31 cellular contexts compared by ENCODE assay signal in genomic region chr4:11777447-11777846, GRCh38.
"Had no signal": no experiment of that assay in that cellular context is flagged by ENCODE, and none has a peak within 500 bp of the region (broad histone marks: within the 10 kb centered on the region; RNA-seq: fewer than 3 reads in every experiment).

No MANE protein-coding gene starts in this region.

- H3K4me3 ChIP-seq: adrenal gland, ascending aorta, body of pancreas, breast epithelium, cardiac muscle cell had no signal

- H3K4me1 ChIP-seq: adrenal gland, breast epithelium had no signal

- H3K27ac ChIP-seq: adrenal gland, ascending aorta, body of pancreas, brain microvascular endothelial cell, breast epithelium, cardiac muscle cell had no signal

- DNase-seq: activated effector memory CD4-positive, alpha-beta T cell treated with anti-CD3 and anti-CD28 coated beads, Interleukin-2, amount 50 U/mL, for 16 hours; activated effector memory CD4-positive, alpha-beta T cell treated with Interleukin-2 at 50 U/mL for 16 hours; activated gamma-delta T cell; activated gamma-delta T cell treated with Interleukin-2 at 50 U/mL for 16 hours; activated naive CD4-positive, alpha-beta T cell; activated naive CD4-positive, alpha-beta T cell treated with anti-CD3 and anti-CD28 coated beads for 36 hours; activated naive CD4-positive, alpha-beta T cell treated with anti-CD3 and anti-CD28 coated beads, Interleukin-2, amount 10 ng/mL, durations not matched to agents 7 days and 5 days; activated naive CD4-positive, alpha-beta T cell treated with anti-CD3 and anti-CD28 coated beads, Interleukin-2, amount 50 U/mL, for 16 hours; activated naive CD4-positive, alpha-beta T cell treated with Interleukin-2 at 50 U/mL for 16 hours; activated naive CD8-positive, alpha-beta T cell treated with anti-CD3 and anti-CD28 coated beads for 36 hours; activated naive CD8-positive, alpha-beta T cell treated with anti-CD3 and anti-CD28 coated beads, Interleukin-2, amount 10 ng/mL, durations not matched to agents 7 days and 5 days; activated naive CD8-positive, alpha-beta T cell treated with anti-CD3 and anti-CD28 coated beads, Interleukin-2, amount 50 U/mL, for 24 hours; activated T-cell treated with anti-CD3 and anti-CD28 coated beads, Interleukin-2, amount 50 U/mL, for 1 hour; activated T-cell treated with anti-CD3 and anti-CD28 coated beads, Interleukin-2, amount 50 U/mL, for 24 hours; activated T-cell treated with anti-CD3 and anti-CD28 coated beads, Interleukin-2, amount 50 U/mL, for 4 hours; activated T-cell treated with anti-CD3 and anti-CD28 coated beads, Interleukin-2, amount 50 U/mL, for 48 hours; activated T-cell treated with anti-CD3 and anti-CD28 coated beads, Interleukin-2, amount 50 U/mL, for 72 hours; adrenal gland; amniotic stem cell; amygdala; anterior cingulate cortex; aorta; body of pancreas; brain microvascular endothelial cell; central memory CD4-positive, alpha-beta T cell; cerebellar nuclear complex had no signal

- ATAC-seq: activated naive CD4-positive, alpha-beta T cell treated with anti-CD3 and anti-CD28 coated beads, Interleukin-2, amount 50 U/mL, for 72 hours; activated naive CD8-positive, alpha-beta T cell treated with anti-CD3 and anti-CD28 coated beads, Interleukin-2, amount 50 U/mL, for 24 hours; activated T-cell treated with anti-CD3 and anti-CD28 coated beads, Interleukin-2, amount 50 U/mL, for 4 hours; activated T-cell treated with anti-CD3 and anti-CD28 coated beads, Interleukin-2, amount 50 U/mL, for 72 hours; activated T-helper 17 cell treated with anti-CD3 and anti-CD28 coated beads, Interleukin-2, amount 50 U/mL, for 72 hours; body of pancreas had no signal

- H3K36me3 ChIP-seq: adrenal gland, ascending aorta, brain microvascular endothelial cell, breast epithelium, cardiac muscle cell had no signal

- H3K27me3 ChIP-seq: adrenal gland, ascending aorta, body of pancreas, brain microvascular endothelial cell, breast epithelium, cardiac muscle cell had no signal
